In the genomic region with DNA sequence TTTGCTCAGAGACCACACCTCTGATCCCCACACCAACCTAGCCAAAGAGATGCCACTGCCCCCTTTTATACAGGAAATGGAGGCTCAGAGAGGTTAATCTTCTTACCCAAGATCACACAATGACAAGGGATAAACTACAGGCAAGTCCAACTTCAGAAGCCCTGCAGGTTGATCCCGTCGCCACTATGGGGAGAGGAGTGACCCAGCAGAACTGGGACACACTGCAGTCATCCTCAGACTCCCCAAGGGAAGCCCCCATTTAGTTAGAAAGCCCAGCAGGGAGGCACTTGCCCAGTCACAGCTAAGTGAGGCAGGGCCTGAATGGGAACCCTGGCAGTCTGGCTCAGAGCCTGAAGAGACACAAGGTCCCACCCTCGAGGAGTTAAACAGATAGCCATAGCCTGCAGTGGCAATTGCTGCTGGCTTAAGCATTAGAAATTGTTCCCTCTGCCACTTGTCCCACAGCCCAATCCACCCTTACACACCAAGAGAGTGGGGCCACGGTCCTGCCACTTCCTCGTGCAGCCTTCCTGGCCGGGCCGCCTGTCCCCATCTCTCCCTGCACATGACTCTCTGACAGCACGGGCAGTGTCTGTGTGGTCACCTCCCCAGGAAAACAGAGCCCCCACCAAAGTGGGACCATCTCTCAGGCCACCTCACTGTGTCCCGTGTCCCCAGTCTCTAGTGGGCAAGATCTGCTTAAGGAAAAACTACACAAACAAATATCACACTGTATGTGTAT, we compare ENCODE assay signal across 18 cellular contexts. TPM values are rescaled to one million over a fixed set of nuclear protein-coding genes. Genes with fewer than 3 reads are reported as not detected.
DNase-seq lines count a peak whose midpoint lies in the region; ATAC-seq and TF ChIP-seq lines count a peak whose summit lies in the region.
"Had no signal": no experiment of that assay in that cellular context is flagged by ENCODE, and none has a peak within 500 bp of the region (broad histone marks: within the 10 kb centered on the region; RNA-seq: fewer than 3 reads in every experiment).

No MANE protein-coding gene starts in this region.

- H3K9ac ChIP-seq in neural progenitor cell: no peak overlapping the region

- peaks cover 8% of the 10 kb centered on the region for H3K9me3 Mint-ChIP-seq in T-helper 2 cell treated with Interferon-gamma antibody and Interleukin-4, amounts not matched to agents 5 μg/mL and 100 μg/mL, for 36 hours
- peaks cover 0 to 8% (median 6%) of the 10 kb centered on the region in 3 donors for H3K9me3 Mint-ChIP-seq in IgD-negative memory B cell
- H3K9me3 Mint-ChIP-seq in brain: peaks cover 7 to 15% (median 8%) of the 10 kb centered on the region in 5 experiments
- H3K9me3 Mint-ChIP-seq in neural progenitor cell: peaks cover 7% of the 10 kb centered on the region
- peaks cover 3% of the 10 kb centered on the region for H3K9me3 Mint-ChIP-seq in Calu3 (ENCODE audit: low read depth, unreplicated experiment)

- H3K4me3 Mint-ChIP-seq in T-helper 2 cell treated with Interferon-gamma antibody and Interleukin-4, amounts not matched to agents 5 μg/mL and 100 μg/mL, for 36 hours: peak overlapping the region; percentile 87
- H3K4me3 Mint-ChIP-seq in IgD-negative memory B cell: peak overlapping the region in 3 of 4 donors; percentile 43 to 58 (median 49)
- peak overlapping the region; percentile 34 to 87 (median 85) for H3K4me3 Mint-ChIP-seq in brain
- H3K4me3 Mint-ChIP-seq in neural progenitor cell: peak overlapping the region; percentile 60
- no peak overlapping the region for H3K4me3 Mint-ChIP-seq in Calu3 (ENCODE audit: low read depth, unreplicated experiment)

- no peak overlapping the region for H3K4me3 ChIP-seq in neural progenitor cell
- H3K4me3 ChIP-seq: left ventricle myocardium inferior had no signal

- H3K4me1 ChIP-seq in neural progenitor cell: peaks cover 22% of the 10 kb centered on the region

- no peak for DNase-seq in T-helper 2 cell treated with Interferon-gamma antibody and Interleukin-4, amounts not matched to agents 5 μg/mL and 100 μg/mL, for 36 hours (ENCODE audit: low spot score)
- DNase-seq in T-helper 2 cell (no peak), neural progenitor cell (ENCODE audit: low spot score) (no peak), Calu3 (no peak), COLO668 (lab: John Stamatoyannopoulos, UW; ENCODE audit: unreplicated experiment) (no peak)
- DNase-seq: aorta, EL, KBM-7, left ventricle myocardium inferior, NCI-H1092, NCI-H774, stomach had no signal

- BruUV-seq in Calu3 (replicated peaks; lab: Mats Ljungman, UMichigan): no TSS peak

- H3K4me2 ChIP-seq in neural progenitor cell: no peak overlapping the region

- no peaks in the 10 kb centered on the region for H3K9me3 ChIP-seq in neural progenitor cell (ENCODE audit: low read depth)
- H3K9me3 ChIP-seq: vagina had no signal

- no peak for ATAC-seq in GM21423 (IDR thresholded peaks at IDR 0.05; ENCODE audit: unreplicated experiment)

- peaks cover 27% of the 10 kb centered on the region for H3K27me3 Mint-ChIP-seq in T-helper 2 cell treated with Interferon-gamma antibody and Interleukin-4, amounts not matched to agents 5 μg/mL and 100 μg/mL, for 36 hours (ENCODE audit: low read depth)
- H3K27me3 Mint-ChIP-seq in IgD-negative memory B cell (peaks cover 41% of the 10 kb centered on the region), brain (peaks cover 62% of the 10 kb centered on the region), neural progenitor cell (ENCODE audit: insufficient read depth, low read depth) (peaks cover 35% of the 10 kb centered on the region), Calu3 (ENCODE audit: unreplicated experiment) (peaks cover 71% of the 10 kb centered on the region)

- H2AFZ ChIP-seq in neural progenitor cell (replicated peaks): no peak overlapping the region

- H3K79me2 ChIP-seq in neural progenitor cell (ENCODE audit: low read depth): no peaks in the 10 kb centered on the region

- peaks cover 27% of the 10 kb centered on the region for H3K4me1 Mint-ChIP-seq in T-helper 2 cell treated with Interferon-gamma antibody and Interleukin-4, amounts not matched to agents 5 μg/mL and 100 μg/mL, for 36 hours (ENCODE audit: low read depth)
- H3K4me1 Mint-ChIP-seq in IgD-negative memory B cell: peaks cover 0 to 17% (median 15%) of the 10 kb centered on the region in 3 donors
- peaks cover 20% of the 10 kb centered on the region for H3K4me1 Mint-ChIP-seq in brain
- H3K4me1 Mint-ChIP-seq in neural progenitor cell: peaks cover 11% of the 10 kb centered on the region
- H3K4me1 Mint-ChIP-seq in Calu3 (ENCODE audit: low read depth, unreplicated experiment): no peaks in the 10 kb centered on the region

- peaks cover 19% of the 10 kb centered on the region for H3K36me3 Mint-ChIP-seq in T-helper 2 cell treated with Interferon-gamma antibody and Interleukin-4, amounts not matched to agents 5 μg/mL and 100 μg/mL, for 36 hours (ENCODE audit: low read depth)
- H3K36me3 Mint-ChIP-seq in IgD-negative memory B cell (no peaks in the 10 kb centered on the region), brain (no peaks in the 10 kb centered on the region), neural progenitor cell (no peaks in the 10 kb centered on the region), Calu3 (ENCODE audit: insufficient read depth, unreplicated experiment) (peaks cover 6% of the 10 kb centered on the region)

- intact Hi-C loops in Calu3 (cut with micrococcal nuclease; ENCODE audit: unreplicated experiment): no loop called here

- H4K20me1 ChIP-seq in neural progenitor cell (ENCODE audit: low read depth): peaks cover 22% of the 10 kb centered on the region

- TF ChIP-seq CTCF in brain (conservative IDR thresholded peaks at IDR 0.05) (no peak), neural progenitor cell (IDR thresholded peaks at IDR 0.05) (no peak), Calu3 (IDR thresholded peaks at IDR 0.05; ENCODE audit: unreplicated experiment) (no peak)

- H3K36me3 ChIP-seq in neural progenitor cell: no peaks in the 10 kb centered on the region
- H3K36me3 ChIP-seq: left ventricle myocardium inferior, stomach, vagina had no signal

- H3F3A ChIP-seq in neural progenitor cell (ENCODE audit: low read depth): peaks cover 19% of the 10 kb centered on the region

- peaks cover 44% of the 10 kb centered on the region for H3K27me3 ChIP-seq in neural progenitor cell
- H3K27me3 ChIP-seq: vagina had no signal

- CTCF ChIA-PET in Calu3 (lab: Charles Lee): no interaction called here

- H3K27ac Mint-ChIP-seq in T-helper 2 cell treated with Interferon-gamma antibody and Interleukin-4, amounts not matched to agents 5 μg/mL and 100 μg/mL, for 36 hours: peak overlapping the region; percentile 26
- peak overlapping the region in 1 of 3 donors; percentile 81 for H3K27ac Mint-ChIP-seq in IgD-negative memory B cell
- no peak overlapping the region for H3K27ac Mint-ChIP-seq in brain
- no peak overlapping the region for H3K27ac Mint-ChIP-seq in neural progenitor cell
- no peak overlapping the region for H3K27ac Mint-ChIP-seq in Calu3 (ENCODE audit: unreplicated experiment)

- H3K27ac ChIP-seq in neural progenitor cell: no peak overlapping the region
- H3K27ac ChIP-seq: left ventricle myocardium inferior, vagina had no signal

RNA-seq across cellular contexts. Expression of gene JAKMIP1, which starts 2.7 kb away (rescaled TPM):
- polyA plus RNA-seq in IgD-negative memory B cell (1.9 TPM), brain (ENCODE audit: insufficient read depth, low read depth, low replicate concordance) (42.6 TPM)
- total RNA-seq in neural progenitor cell (ENCODE audit: low replicate concordance) (5.1 and 5.5 TPM in 2 replicates), Calu3 (2022) (not detected in 2 replicates)
- total RNA-seq: fibroblast of villous mesenchyme, left ventricle myocardium inferior, myocyte had no signal
